Comparison of ENCODE assay signal across 11 cellular contexts in genomic region chr5:148963679-148964078, GRCh38.
DNase-seq lines count a peak whose midpoint lies in the region; ATAC-seq lines count a peak whose summit lies in the region.
"Had no signal": no experiment of that assay in that cellular context is flagged by ENCODE, and none has a peak within 500 bp of the region (broad histone marks: within the 10 kb centered on the region; RNA-seq: fewer than 3 reads in every experiment).

No MANE protein-coding gene starts in this region.

- H3K27me3 ChIP-seq in mesenchymal stem cell (ENCODE audit: control insufficient read depth in 1 of 2, insufficient read depth in 1 of 2, low read length in 2 of 2): no peaks in the 10 kb centered on the region

- H3K4ac ChIP-seq in mesenchymal stem cell (ENCODE audit: low read depth in 1 of 2, low read length in 2 of 2): no peak overlapping the region

- H2BK120ac ChIP-seq in mesenchymal stem cell (ENCODE audit: low read depth, low read length): no peak overlapping the region

- no peak overlapping the region for H3K18ac ChIP-seq in mesenchymal stem cell (ENCODE audit: low read depth in 1 of 2, low read length in 2 of 2)

- peak; percentile 69 for ATAC-seq in GM18868 (IDR thresholded peaks at IDR 0.05; ENCODE audit: unreplicated experiment)
- peak; percentile 59 for ATAC-seq in HG03103 (IDR thresholded peaks at IDR 0.05; ENCODE audit: low read depth, unreplicated experiment)
- no peak for ATAC-seq in GM19455 (IDR thresholded peaks at IDR 0.05; ENCODE audit: unreplicated experiment)
- ATAC-seq: stimulated activated naive CD8-positive, alpha-beta T cell treated with anti-CD3 and anti-CD28 coated beads, Interleukin-15, Interleukin-2, amounts not matched to agents 100 U/mL and 50 U/mL, for 24 hours had no signal

- no peak overlapping the region for H3K4me3 ChIP-seq in mesenchymal stem cell (ENCODE audit: insufficient read depth in 1 of 2, low read depth in 1 of 2, low read length in 2 of 2)
- H3K4me3 ChIP-seq: SK-N-MC had no signal

- H4K91ac ChIP-seq in mesenchymal stem cell (ENCODE audit: low read length): no peak overlapping the region

- H3K23ac ChIP-seq in mesenchymal stem cell (ENCODE audit: low read length in 2 of 2): no peak overlapping the region

- peak overlapping the region; percentile 61 for H2AK5ac ChIP-seq in mesenchymal stem cell (ENCODE audit: low read length, severe bottlenecking)

- H3K36me3 ChIP-seq in mesenchymal stem cell (ENCODE audit: control insufficient read depth in 1 of 2, insufficient read depth in 2 of 2, low read depth in 1 of 2, low read length in 2 of 2): no peaks in the 10 kb centered on the region

- H4K8ac ChIP-seq in mesenchymal stem cell (ENCODE audit: low read length): no peak overlapping the region

- H2BK15ac ChIP-seq in mesenchymal stem cell (ENCODE audit: low read depth, poor library complexity, severe bottlenecking): no peak overlapping the region

- H3K9ac ChIP-seq in mesenchymal stem cell (ENCODE audit: low read length): no peak overlapping the region

- H2BK5ac ChIP-seq in mesenchymal stem cell (ENCODE audit: low read depth, low read length, poor library complexity, severe bottlenecking): no peak overlapping the region

- H3K4me1 ChIP-seq in mesenchymal stem cell (ENCODE audit: control insufficient read depth, insufficient read depth, low read depth, low read length): peaks cover 7% of the 10 kb centered on the region

- H2BK12ac ChIP-seq in mesenchymal stem cell (ENCODE audit: low read length in 2 of 2): peak overlapping the region in 1 of 2 experiments; percentile 35

- no peaks in the 10 kb centered on the region for H3K9me3 ChIP-seq in mesenchymal stem cell (ENCODE audit: control insufficient read depth, low read length)

- H3K14ac ChIP-seq in mesenchymal stem cell (ENCODE audit: low read length in 2 of 2): no peak overlapping the region

- no peak overlapping the region for H3K27ac ChIP-seq in mesenchymal stem cell (ENCODE audit: low read length, poor library complexity, severe bottlenecking)
- H3K27ac ChIP-seq: SK-N-MC had no signal

- no peak overlapping the region for H3K4me2 ChIP-seq in mesenchymal stem cell (ENCODE audit: low read length, poor library complexity, severe bottlenecking)

- H3K79me1 ChIP-seq in mesenchymal stem cell (replicated peaks; ENCODE audit: low read length, poor library complexity, severe bottlenecking): no peaks in the 10 kb centered on the region

- DNase-seq in RPMI8226 (peak; percentile 26), mesenchymal stem cell (peak; percentile 47), DMS114 treated with DMSO at 0.1 percent for 48 hours (lab: John Stamatoyannopoulos, UW; ENCODE audit: unreplicated experiment) (no peak), GM19240 (ENCODE audit: insufficient read length, low spot score) (no peak), DMS 273 treated with DMSO at 0.1 percent for 48 hours (lab: John Stamatoyannopoulos, UW) (no peak)
- DNase-seq: glutamatergic neuron; stimulated activated naive CD8-positive, alpha-beta T cell treated with anti-CD3 and anti-CD28 coated beads, Interleukin-15, Interleukin-2, amounts not matched to agents 100 U/mL and 50 U/mL, for 24 hours had no signal

- no peak overlapping the region for H2AFZ ChIP-seq in mesenchymal stem cell (ENCODE audit: low read depth, low read length)

Comparison
In these comparisons a context has a peak if more than half of its experiments do, and no peak if none do; other contexts are left out.
1. DNase-seq: peak in RPMI8226 (single experiment) and mesenchymal stem cell (single experiment); none in DMS114 treated with DMSO at 0.1 percent for 48 hours (single experiment), GM19240 (single experiment) and DMS 273 treated with DMSO at 0.1 percent for 48 hours (single experiment).